1 cellular context compared by ENCODE assay signal in the genomic region with DNA sequence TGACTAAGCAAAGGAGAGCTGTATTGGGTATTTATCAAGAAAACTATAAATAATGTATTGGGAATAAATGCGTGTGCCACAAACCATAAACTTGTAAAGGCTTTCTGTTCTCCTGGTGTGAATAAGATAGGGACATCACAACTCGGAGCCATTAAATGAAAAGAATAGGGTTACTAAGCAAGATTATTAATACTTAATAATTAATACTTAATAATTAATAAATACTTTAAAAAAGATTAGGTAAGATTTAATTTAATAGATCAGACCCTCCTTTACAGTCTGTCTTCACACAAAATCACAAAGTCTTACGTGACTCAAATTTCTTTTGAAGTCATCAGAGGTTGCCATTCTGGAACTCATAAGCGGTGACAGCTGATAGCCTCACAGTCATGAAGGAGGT.
TF ChIP-seq lines count a peak whose summit lies in the region.

No MANE protein-coding gene starts in this region.

TF ChIP-seq in K562, 482 proteins besides CTCF, POLR2A, EP300 and RAD21:
- TF ChIP-seq MCM7 (IDR thresholded peaks at IDR 0.05) (peak in 1 of 2 experiments; percentile 96; a peak in 2 of 4 replicates), DACH1 (IDR thresholded peaks at IDR 0.05; ENCODE audit: partially characterized antibody) (peak; percentile 98), SLC30A9 (CRISPR knock-in tag; IDR thresholded peaks at IDR 0.05) (no peak), ZKSCAN1 (IDR thresholded peaks at IDR 0.05; ENCODE audit: low read depth, low read length) (no peak)
